ENCODE assay signal across 1 cellular context in the genomic region with DNA sequence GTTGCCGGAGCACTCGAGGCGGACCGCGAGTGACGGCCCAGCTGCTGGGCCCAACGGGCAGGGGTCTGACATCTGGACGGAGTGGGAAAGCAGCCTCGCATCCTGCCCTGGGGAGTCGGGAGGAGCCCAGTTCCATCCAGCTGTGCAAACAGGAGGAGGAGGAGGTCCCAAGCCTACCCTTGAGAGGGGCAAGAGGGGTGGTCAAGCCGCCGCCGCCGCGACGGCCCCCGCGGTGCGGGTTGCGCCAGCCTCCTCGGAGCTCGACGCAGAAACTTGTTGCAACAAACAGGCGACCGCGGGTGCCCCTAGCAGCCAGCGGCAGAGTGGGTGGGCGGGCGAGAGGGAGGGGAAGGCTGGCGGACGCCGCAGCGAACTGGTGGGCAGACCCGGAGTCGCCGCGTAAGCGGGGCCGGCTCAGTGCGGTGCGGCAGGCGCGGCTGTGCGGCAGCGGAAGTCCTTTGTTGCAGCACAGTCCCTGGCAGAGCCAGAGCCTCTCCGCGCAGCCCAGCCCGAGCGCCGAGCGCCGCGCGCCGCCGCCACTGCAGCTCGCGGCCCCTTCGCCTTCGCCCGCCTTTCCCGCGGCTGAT.
A peak's percentile ranks its signal among the peaks of the same experiment; 100 is the strongest.
TF ChIP-seq lines count a peak whose summit lies in the region.

ZBTB1 (plus strand) TSS at position 461 of the 587 bp plus-strand sequence. CDS start 16,735 bp downstream, outside the sequence.

TF ChIP-seq in HepG2, 621 proteins besides CTCF, POLR2A, EP300 and RAD21 (continued from another document and continues in another):
- TF ChIP-seq ZBTB40 (IDR thresholded peaks at IDR 0.05) = no peak
- TF ChIP-seq ZBTB40 (CRISPR knock-in tag; IDR thresholded peaks at IDR 0.05) = no peak
- TF ChIP-seq ZNF33A (CRISPR knock-in tag; IDR thresholded peaks at IDR 0.05; ENCODE audit: borderline replicate concordance) = no peak
- peak; percentile 39; the same call in 1 of the 2 replicates for TF ChIP-seq DMAP1 (CRISPR knock-in tag; IDR thresholded peaks at IDR 0.05)
- TF ChIP-seq ELF3 (CRISPR knock-in tag; IDR thresholded peaks at IDR 0.05) = 0 out of 2 replicates have a peak, but pooled peaks have one; percentile 12
- TF ChIP-seq GFI1 (CRISPR knock-in tag; IDR thresholded peaks at IDR 0.05; ENCODE audit: borderline replicate concordance) = 0 out of 2 replicates have a peak, but pooled peaks have one; percentile 64
- TF ChIP-seq, protein P1, sequence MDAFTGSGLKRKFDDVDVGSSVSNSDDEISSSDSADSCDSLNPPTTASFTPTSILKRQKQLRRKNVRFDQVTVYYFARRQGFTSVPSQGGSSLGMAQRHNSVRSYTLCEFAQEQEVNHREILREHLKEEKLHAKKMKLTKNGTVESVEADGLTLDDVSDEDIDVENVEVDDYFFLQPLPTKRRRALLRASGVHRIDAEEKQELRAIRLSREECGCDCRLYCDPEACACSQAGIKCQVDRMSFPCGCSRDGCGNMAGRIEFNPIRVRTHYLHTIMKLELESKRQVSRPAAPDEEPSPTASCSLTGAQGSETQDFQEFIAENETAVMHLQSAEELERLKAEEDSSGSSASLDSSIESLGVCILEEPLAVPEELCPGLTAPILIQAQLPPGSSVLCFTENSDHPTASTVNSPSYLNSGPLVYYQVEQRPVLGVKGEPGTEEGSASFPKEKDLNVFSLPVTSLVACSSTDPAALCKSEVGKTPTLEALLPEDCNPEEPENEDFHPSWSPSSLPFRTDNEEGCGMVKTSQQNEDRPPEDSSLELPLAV (CRISPR knock-in tag; conservative IDR thresholded peaks at IDR 0.05; ENCODE audit: low read depth) = no peak
- no peak for TF ChIP-seq JUNB (CRISPR knock-in tag; IDR thresholded peaks at IDR 0.05; ENCODE audit: borderline replicate concordance)
- 0 out of 2 replicates have a peak, but pooled peaks have one; percentile 52 for TF ChIP-seq ZNF350 (CRISPR knock-in tag; IDR thresholded peaks at IDR 0.05; ENCODE audit: borderline replicate concordance, low read depth)
- TF ChIP-seq ZNF264 (CRISPR knock-in tag; IDR thresholded peaks at IDR 0.05) = no peak
- TF ChIP-seq ZC3H4 (CRISPR knock-in tag; IDR thresholded peaks at IDR 0.05; ENCODE audit: borderline replicate concordance) = peak; percentile 75
- no peak; the same call in 1 of the 2 replicates for TF ChIP-seq ZNF556 (CRISPR knock-in tag; IDR thresholded peaks at IDR 0.05; ENCODE audit: borderline replicate concordance)
- peak; percentile 47; the same call in 1 of the 3 replicates for TF ChIP-seq MXI1 (IDR thresholded peaks at IDR 0.05; ENCODE audit: borderline replicate concordance, low read depth, low read length)
- TF ChIP-seq HDAC1 (CRISPR knock-in tag; IDR thresholded peaks at IDR 0.05) = 0 out of 2 replicates have a peak, but pooled peaks have one; percentile 22
- TF ChIP-seq, protein P2, sequence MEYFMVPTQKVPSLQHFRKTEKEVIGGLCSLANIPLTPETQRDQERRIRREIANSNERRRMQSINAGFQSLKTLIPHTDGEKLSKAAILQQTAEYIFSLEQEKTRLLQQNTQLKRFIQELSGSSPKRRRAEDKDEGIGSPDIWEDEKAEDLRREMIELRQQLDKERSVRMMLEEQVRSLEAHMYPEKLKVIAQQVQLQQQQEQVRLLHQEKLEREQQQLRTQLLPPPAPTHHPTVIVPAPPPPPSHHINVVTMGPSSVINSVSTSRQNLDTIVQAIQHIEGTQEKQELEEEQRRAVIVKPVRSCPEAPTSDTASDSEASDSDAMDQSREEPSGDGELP (IDR thresholded peaks at IDR 0.05; ENCODE audit: borderline replicate concordance, low read depth) = peak; percentile 96
- TF ChIP-seq UBTF (CRISPR knock-in tag; IDR thresholded peaks at IDR 0.05) = peak; percentile 94
- TF ChIP-seq SYNCRIP (IDR thresholded peaks at IDR 0.05; ENCODE audit: insufficient read depth, low read depth, low read length) = no peak
- TF ChIP-seq NFKB2 (CRISPR knock-in tag; IDR thresholded peaks at IDR 0.05; ENCODE audit: borderline replicate concordance) = peak; percentile 51; the same call in 1 of the 2 replicates
- peak; percentile 76 for TF ChIP-seq PHF8 (CRISPR knock-in tag; IDR thresholded peaks at IDR 0.05)
- peak; percentile 83 for TF ChIP-seq ZNF891 (CRISPR knock-in tag; IDR thresholded peaks at IDR 0.05)
- 0 out of 2 replicates have a peak, but pooled peaks have one; percentile 59 for TF ChIP-seq ZNF703 (CRISPR knock-in tag; IDR thresholded peaks at IDR 0.05; ENCODE audit: borderline replicate concordance)
- TF ChIP-seq, protein P3, sequence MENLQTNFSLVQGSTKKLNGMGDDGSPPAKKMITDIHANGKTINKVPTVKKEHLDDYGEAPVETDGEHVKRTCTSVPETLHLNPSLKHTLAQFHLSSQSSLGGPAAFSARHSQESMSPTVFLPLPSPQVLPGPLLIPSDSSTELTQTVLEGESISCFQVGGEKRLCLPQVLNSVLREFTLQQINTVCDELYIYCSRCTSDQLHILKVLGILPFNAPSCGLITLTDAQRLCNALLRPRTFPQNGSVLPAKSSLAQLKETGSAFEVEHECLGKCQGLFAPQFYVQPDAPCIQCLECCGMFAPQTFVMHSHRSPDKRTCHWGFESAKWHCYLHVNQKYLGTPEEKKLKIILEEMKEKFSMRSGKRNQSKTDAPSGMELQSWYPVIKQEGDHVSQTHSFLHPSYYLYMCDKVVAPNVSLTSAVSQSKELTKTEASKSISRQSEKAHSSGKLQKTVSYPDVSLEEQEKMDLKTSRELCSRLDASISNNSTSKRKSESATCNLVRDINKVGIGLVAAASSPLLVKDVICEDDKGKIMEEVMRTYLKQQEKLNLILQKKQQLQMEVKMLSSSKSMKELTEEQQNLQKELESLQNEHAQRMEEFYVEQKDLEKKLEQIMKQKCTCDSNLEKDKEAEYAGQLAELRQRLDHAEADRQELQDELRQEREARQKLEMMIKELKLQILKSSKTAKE (CRISPR knock-in tag; IDR thresholded peaks at IDR 0.05; ENCODE audit: borderline replicate concordance) = peak; percentile 61; the same call in 1 of the 2 replicates
- TF ChIP-seq TP53 (CRISPR knock-in tag; conservative IDR thresholded peaks at IDR 0.05) = no peak
- TF ChIP-seq TAF15 (IDR thresholded peaks at IDR 0.05; ENCODE audit: low read depth, low read length, poor library complexity, severe bottlenecking) = peak; percentile 26
- TF ChIP-seq, protein P4, sequence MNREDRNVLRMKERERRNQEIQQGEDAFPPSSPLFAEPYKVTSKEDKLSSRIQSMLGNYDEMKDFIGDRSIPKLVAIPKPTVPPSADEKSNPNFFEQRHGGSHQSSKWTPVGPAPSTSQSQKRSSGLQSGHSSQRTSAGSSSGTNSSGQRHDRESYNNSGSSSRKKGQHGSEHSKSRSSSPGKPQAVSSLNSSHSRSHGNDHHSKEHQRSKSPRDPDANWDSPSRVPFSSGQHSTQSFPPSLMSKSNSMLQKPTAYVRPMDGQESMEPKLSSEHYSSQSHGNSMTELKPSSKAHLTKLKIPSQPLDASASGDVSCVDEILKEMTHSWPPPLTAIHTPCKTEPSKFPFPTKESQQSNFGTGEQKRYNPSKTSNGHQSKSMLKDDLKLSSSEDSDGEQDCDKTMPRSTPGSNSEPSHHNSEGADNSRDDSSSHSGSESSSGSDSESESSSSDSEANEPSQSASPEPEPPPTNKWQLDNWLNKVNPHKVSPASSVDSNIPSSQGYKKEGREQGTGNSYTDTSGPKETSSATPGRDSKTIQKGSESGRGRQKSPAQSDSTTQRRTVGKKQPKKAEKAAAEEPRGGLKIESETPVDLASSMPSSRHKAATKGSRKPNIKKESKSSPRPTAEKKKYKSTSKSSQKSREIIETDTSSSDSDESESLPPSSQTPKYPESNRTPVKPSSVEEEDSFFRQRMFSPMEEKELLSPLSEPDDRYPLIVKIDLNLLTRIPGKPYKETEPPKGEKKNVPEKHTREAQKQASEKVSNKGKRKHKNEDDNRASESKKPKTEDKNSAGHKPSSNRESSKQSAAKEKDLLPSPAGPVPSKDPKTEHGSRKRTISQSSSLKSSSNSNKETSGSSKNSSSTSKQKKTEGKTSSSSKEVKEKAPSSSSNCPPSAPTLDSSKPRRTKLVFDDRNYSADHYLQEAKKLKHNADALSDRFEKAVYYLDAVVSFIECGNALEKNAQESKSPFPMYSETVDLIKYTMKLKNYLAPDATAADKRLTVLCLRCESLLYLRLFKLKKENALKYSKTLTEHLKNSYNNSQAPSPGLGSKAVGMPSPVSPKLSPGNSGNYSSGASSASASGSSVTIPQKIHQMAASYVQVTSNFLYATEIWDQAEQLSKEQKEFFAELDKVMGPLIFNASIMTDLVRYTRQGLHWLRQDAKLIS (CRISPR knock-in tag; IDR thresholded peaks at IDR 0.05) = peak; percentile 8; the same call in 1 of the 2 replicates
- TF ChIP-seq, protein P5, sequence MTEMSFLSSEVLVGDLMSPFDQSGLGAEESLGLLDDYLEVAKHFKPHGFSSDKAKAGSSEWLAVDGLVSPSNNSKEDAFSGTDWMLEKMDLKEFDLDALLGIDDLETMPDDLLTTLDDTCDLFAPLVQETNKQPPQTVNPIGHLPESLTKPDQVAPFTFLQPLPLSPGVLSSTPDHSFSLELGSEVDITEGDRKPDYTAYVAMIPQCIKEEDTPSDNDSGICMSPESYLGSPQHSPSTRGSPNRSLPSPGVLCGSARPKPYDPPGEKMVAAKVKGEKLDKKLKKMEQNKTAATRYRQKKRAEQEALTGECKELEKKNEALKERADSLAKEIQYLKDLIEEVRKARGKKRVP (CRISPR knock-in tag; IDR thresholded peaks at IDR 0.05) = peak in 1 of 2 experiments; percentile 56; a peak in 1 of 4 replicates
- no peak for TF ChIP-seq MTA3 (CRISPR knock-in tag; IDR thresholded peaks at IDR 0.05)
- TF ChIP-seq ZBTB25 (CRISPR knock-in tag; IDR thresholded peaks at IDR 0.05) = 0 out of 2 replicates have a peak, but pooled peaks have one; percentile 13
- peak; percentile 66; the same call in 1 of the 2 replicates for TF ChIP-seq KMT2A (CRISPR knock-in tag; IDR thresholded peaks at IDR 0.05)
